ENCODE assay signal across 14 cellular contexts in genomic region chr2:23531881-23532280, GRCh38.
A peak's percentile ranks its signal among the peaks of the same experiment; 100 is the strongest.
DNase-seq lines count a peak whose midpoint lies in the region; ATAC-seq and TF ChIP-seq lines count a peak whose summit lies in the region.
"Had no signal": no experiment of that assay in that cellular context is flagged by ENCODE, and none has a peak within 500 bp of the region (broad histone marks: within the 10 kb centered on the region; RNA-seq: fewer than 3 reads in every experiment).

No MANE protein-coding gene starts in this region.

- H3K4me1 ChIP-seq in right atrium auricular region, result no peaks in the 10 kb centered on the region
- no peaks in the 10 kb centered on the region for H3K4me1 ChIP-seq in uterus
- no peaks in the 10 kb centered on the region for H3K4me1 ChIP-seq in GM23248 (ENCODE audit: insufficient read depth)
- H3K4me1 ChIP-seq: ascending aorta, colonic mucosa had no signal

- H3K27ac ChIP-seq in right atrium auricular region, result no peak overlapping the region
- H3K27ac ChIP-seq in uterus, result peak overlapping the region; percentile 70 to 71
- no peak overlapping the region for H3K27ac ChIP-seq in GM23248
- H3K27ac ChIP-seq: ascending aorta, colonic mucosa had no signal

- H2AFZ ChIP-seq in GM23248, result no peak overlapping the region

- H3K27me3 Mint-ChIP-seq in activated CD8-positive, alpha-beta T cell treated with anti-CD3 and anti-CD28 coated beads for 36 hours, result no peaks in the 10 kb centered on the region
- peaks cover 0 to 3% (median 0%) of the 10 kb centered on the region in 3 donors for H3K27me3 Mint-ChIP-seq in immature natural killer cell (ENCODE audit: low read depth in 3 of 3)

- H3K27me3 ChIP-seq in right atrium auricular region (no peaks in the 10 kb centered on the region), uterus (no peaks in the 10 kb centered on the region), GM23248 (replicated peaks; ENCODE audit: insufficient read depth) (no peaks in the 10 kb centered on the region)
- H3K27me3 ChIP-seq: ascending aorta, colonic mucosa, ovary had no signal

- no peaks in the 10 kb centered on the region for H3F3A ChIP-seq in GM23248 (ENCODE audit: insufficient read depth)

- H3K36me3 ChIP-seq in right atrium auricular region, result no peaks in the 10 kb centered on the region
- no peaks in the 10 kb centered on the region for H3K36me3 ChIP-seq in uterus
- no peaks in the 10 kb centered on the region for H3K36me3 ChIP-seq in GM23248 (ENCODE audit: low read depth)
- H3K36me3 ChIP-seq: ascending aorta, colonic mucosa, ovary had no signal

- no peaks in the 10 kb centered on the region for H3K79me2 ChIP-seq in GM23248 (ENCODE audit: insufficient read depth)

- POLR2A ChIA-PET in activated CD8-positive, alpha-beta T cell treated with anti-CD3 and anti-CD28 coated beads for 36 hours (lab: Charles Lee), result no interaction called here
- POLR2A ChIA-PET in GM10248 (lab: Yijun Ruan, JAX), result no interaction called here

- H3K4me3 Mint-ChIP-seq in activated CD8-positive, alpha-beta T cell treated with anti-CD3 and anti-CD28 coated beads for 36 hours, result peak overlapping the region; percentile 81
- peak overlapping the region in 3 of 5 donors; percentile 73 to 85 (median 81) for H3K4me3 Mint-ChIP-seq in immature natural killer cell
- H3K4me3 Mint-ChIP-seq: WTC11 had no signal

- TF ChIP-seq CTCF in right atrium auricular region (IDR thresholded peaks at IDR 0.05) (no peak), uterus (IDR thresholded peaks at IDR 0.05) (no peak), GM10248 (IDR thresholded peaks at IDR 0.05; ENCODE audit: control extremely low read depth, extremely low read depth, low read depth, missing control alignments) (no peak)
- no peak for TF ChIP-seq CTCF in activated CD8-positive, alpha-beta T cell treated with anti-CD3 and anti-CD28 coated beads for 36 hours (IDR thresholded peaks at IDR 0.05)

- DNase-seq in Right ventricle myocardium superior (peak; percentile 20), right atrium auricular region (ENCODE audit: low spot score) (no peak), immature natural killer cell (no peak), uterus (no peak), GM23248 (no peak), GM10248 (ENCODE audit: extremely low spot score) (no peak)
- DNase-seq in activated CD8-positive, alpha-beta T cell treated with anti-CD3 and anti-CD28 coated beads for 36 hours, result no peak
- DNase-seq: colonic mucosa; kidney glomerular epithelial cell; stimulated activated naive CD4-positive, alpha-beta T cell treated with Interleukin-2 at 50 U/mL for 16 hours had no signal

- CTCF ChIA-PET in activated CD8-positive, alpha-beta T cell treated with anti-CD3 and anti-CD28 coated beads for 36 hours (lab: Charles Lee), result interaction anchor here (1.8 to 2.0 kb wide), 2 partner anchors 11 to 20 kb away, joined by 4 to 7 read pairs; no protein-coding TSS in a partner anchor
- CTCF ChIA-PET in GM10248 (lab: Yijun Ruan, JAX), result interaction anchor here (1.1 to 3.5 kb wide), 2 partner anchors 10 kb away, joined by 3 to 13 read pairs; no protein-coding TSS in a partner anchor

- H3K36me3 Mint-ChIP-seq in activated CD8-positive, alpha-beta T cell treated with anti-CD3 and anti-CD28 coated beads for 36 hours (ENCODE audit: low read depth), result no peaks in the 10 kb centered on the region
- H3K36me3 Mint-ChIP-seq in immature natural killer cell, result no peaks in the 10 kb centered on the region
- H3K36me3 Mint-ChIP-seq: WTC11 had no signal

- H3K4me1 Mint-ChIP-seq in activated CD8-positive, alpha-beta T cell treated with anti-CD3 and anti-CD28 coated beads for 36 hours (ENCODE audit: low read depth), result peaks cover 35% of the 10 kb centered on the region
- H3K4me1 Mint-ChIP-seq in immature natural killer cell, result peaks cover 20 to 25% of the 10 kb centered on the region in 2 donors

- WGBS in GM23248 (ENCODE audit: low coverage in 1 of 2, low lambda C conversion rate in 2 of 2, missing lambda C conversion rate in 2 of 2), 2 experiments, result 82 to 86% methylated on average over 8 of the region's 8 CpGs

- no peak overlapping the region for H3K4me2 ChIP-seq in GM23248 (ENCODE audit: unreplicated experiment)

- no peaks in the 10 kb centered on the region for H3K9me3 Mint-ChIP-seq in activated CD8-positive, alpha-beta T cell treated with anti-CD3 and anti-CD28 coated beads for 36 hours
- H3K9me3 Mint-ChIP-seq in immature natural killer cell, result no peaks in the 10 kb centered on the region
- H3K9me3 Mint-ChIP-seq: WTC11 had no signal

- H4K20me1 ChIP-seq in GM23248 (ENCODE audit: insufficient read depth), result no peaks in the 10 kb centered on the region

- H3K27ac Mint-ChIP-seq in activated CD8-positive, alpha-beta T cell treated with anti-CD3 and anti-CD28 coated beads for 36 hours, result peak overlapping the region; percentile 91
- H3K27ac Mint-ChIP-seq in immature natural killer cell, result peak overlapping the region in 1 of 6 donors; percentile 88

- no peak overlapping the region for H3K9ac ChIP-seq in GM23248

- H3K4me3 ChIP-seq in right atrium auricular region (no peak overlapping the region), uterus (no peak overlapping the region), GM23248 (no peak overlapping the region)
- H3K4me3 ChIP-seq: ascending aorta, colonic mucosa had no signal

- H3K9me3 ChIP-seq in right atrium auricular region, result no peaks in the 10 kb centered on the region
- H3K9me3 ChIP-seq in uterus, result no peaks in the 10 kb centered on the region
- no peaks in the 10 kb centered on the region for H3K9me3 ChIP-seq in GM23248 (ENCODE audit: low read depth)
- H3K9me3 ChIP-seq: ascending aorta, colonic mucosa, ovary had no signal

- in situ Hi-C loops in GM23248 (cut with MboI), result no loop called here

- no peak for TF ChIP-seq POLR2A in uterus (IDR thresholded peaks at IDR 0.05)

- ATAC-seq in Right ventricle myocardium superior (ENCODE audit: poor library complexity) (no peak), HG03039 (IDR thresholded peaks at IDR 0.05; ENCODE audit: unreplicated experiment) (no peak)
- no peak for ATAC-seq in activated CD8-positive, alpha-beta T cell treated with anti-CD3 and anti-CD28 coated beads for 36 hours

- intact Hi-C loops in Right ventricle myocardium superior (cut with DNase I) (no loop called here), uterus (cut with DNase I; ENCODE audit: low total_unique reads) (no loop called here)
- intact Hi-C loops in activated CD8-positive, alpha-beta T cell treated with anti-CD3 and anti-CD28 coated beads for 36 hours (cut with micrococcal nuclease), result no loop called here

- no peaks in the 10 kb centered on the region for H3K9me2 ChIP-seq in GM23248 (ENCODE audit: insufficient read depth)

Comparison
In these comparisons a context has a peak if more than half of its experiments do, and no peak if none do; other contexts are left out.
1. H3K27ac ChIP-seq: peak in uterus (2 of 2); none in right atrium auricular region (0 of 2) and GM23248 (single experiment).